1 cellular context compared by ENCODE assay signal in the genomic region with DNA sequence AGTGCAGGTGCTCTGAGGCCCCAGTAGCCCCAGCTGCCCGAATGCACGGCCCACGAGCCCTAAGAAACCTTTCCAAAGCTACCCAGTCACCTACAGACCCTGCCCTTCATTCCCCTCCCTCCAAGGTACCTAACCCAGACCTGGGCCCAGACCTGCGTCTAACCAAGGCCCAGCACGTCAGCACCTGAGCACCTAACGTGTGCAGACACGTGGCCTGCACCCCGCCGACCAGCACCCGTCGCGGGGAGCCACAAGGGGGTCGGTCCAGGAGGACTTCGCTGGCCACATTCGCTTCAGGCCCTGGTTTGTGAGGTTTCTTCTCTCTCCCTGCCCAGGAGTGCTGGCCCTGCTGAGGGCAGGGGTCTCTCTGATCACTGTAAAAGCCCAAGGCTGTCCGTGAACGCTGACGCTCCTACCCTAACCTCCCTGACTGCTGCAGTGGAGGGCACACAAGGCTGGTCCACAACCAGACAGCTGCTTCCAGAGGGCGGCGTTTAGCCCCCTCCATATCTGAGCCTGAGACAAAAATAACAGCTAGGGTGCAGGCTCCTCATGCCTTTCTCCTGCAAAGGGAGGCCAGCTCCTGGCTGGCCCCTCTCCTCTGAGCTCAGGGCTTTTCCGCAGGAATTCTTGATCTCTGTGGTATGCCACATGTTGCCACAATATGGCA.
TF ChIP-seq lines count a peak whose summit lies in the region.

No MANE protein-coding gene starts in this region.

TF ChIP-seq in H1, 55 proteins besides CTCF, POLR2A, EP300 and RAD21:
- TF ChIP-seq RNF2 (IDR thresholded peaks at IDR 0.05; ENCODE audit: borderline replicate concordance, low read depth, low read length, missing control alignments, poor library complexity, severe bottlenecking) (no peak), POU5F1 (IDR thresholded peaks at IDR 0.05; ENCODE audit: low read depth, low read length) (no peak), YY1 (IDR thresholded peaks at IDR 0.05; ENCODE audit: low read depth, low read length) (no peak), CHD2 (IDR thresholded peaks at IDR 0.05; ENCODE audit: low read length) (no peak), SUZ12 (IDR thresholded peaks at IDR 0.05; ENCODE audit: low read length) (no peak), HDAC6 (IDR thresholded peaks at IDR 0.05; ENCODE audit: low read depth, low read length) (no peak), TAF7 (optimal IDR thresholded peaks at IDR 0.05; ENCODE audit: borderline replicate concordance, low read depth, low read length) (no peak), POLR2AphosphoS5 (IDR thresholded peaks at IDR 0.05; ENCODE audit: low read depth, low read length) (no peak)
- TF ChIP-seq, protein P1, sequence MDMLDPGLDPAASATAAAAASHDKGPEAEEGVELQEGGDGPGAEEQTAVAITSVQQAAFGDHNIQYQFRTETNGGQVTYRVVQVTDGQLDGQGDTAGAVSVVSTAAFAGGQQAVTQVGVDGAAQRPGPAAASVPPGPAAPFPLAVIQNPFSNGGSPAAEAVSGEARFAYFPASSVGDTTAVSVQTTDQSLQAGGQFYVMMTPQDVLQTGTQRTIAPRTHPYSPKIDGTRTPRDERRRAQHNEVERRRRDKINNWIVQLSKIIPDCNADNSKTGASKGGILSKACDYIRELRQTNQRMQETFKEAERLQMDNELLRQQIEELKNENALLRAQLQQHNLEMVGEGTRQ (IDR thresholded peaks at IDR 0.05; ENCODE audit: low read length) = no peak
